In the genomic region with DNA sequence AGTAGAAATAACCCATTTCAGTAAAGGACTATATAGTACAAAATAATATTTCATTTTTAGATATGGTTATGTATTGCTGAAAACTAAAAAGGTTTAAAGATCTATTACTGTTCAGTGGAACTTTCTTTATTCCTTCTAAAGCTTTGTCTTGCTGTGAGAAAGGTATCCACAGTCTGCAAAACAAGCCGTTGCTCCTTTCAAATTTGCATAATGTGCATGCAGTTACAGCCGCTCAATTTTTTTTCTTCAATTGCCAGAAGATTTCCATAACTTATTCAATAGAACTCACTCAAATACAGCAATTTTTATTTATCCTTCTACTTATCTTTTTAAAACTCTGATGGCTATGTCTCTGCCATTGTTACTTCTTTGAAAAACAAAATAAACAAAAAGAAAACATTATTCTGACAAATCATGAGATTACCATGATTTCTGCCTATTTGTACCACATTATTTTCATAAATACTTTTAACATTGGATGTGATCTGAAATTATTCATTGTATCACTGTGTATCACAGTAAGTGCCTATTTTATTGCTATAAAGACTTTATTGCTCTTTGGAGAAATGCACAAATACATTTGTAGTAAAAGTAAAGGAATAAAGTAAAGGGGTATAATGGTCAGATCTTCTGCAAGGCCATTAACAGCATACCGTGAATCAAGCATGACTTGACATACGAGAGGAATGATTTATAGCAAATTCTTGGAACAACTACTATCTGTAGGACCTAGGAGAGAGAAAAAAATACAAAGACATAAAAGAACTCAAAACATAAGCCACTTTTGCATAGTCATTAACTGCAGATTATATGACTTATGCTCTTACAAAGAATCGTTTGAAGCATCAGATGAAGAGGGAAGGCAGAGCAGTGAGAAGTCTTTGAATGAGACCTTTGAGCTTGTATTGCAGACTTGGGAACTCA, we compare ENCODE assay signal across 1 cellular context.
A peak's percentile ranks its signal among the peaks of the same experiment; 100 is the strongest.
TF ChIP-seq lines count a peak whose summit lies in the region.

No MANE protein-coding gene starts in this region.

TF ChIP-seq in K562, 482 proteins besides CTCF, POLR2A, EP300 and RAD21 (continued from another document and continues in another):
- TF ChIP-seq CHD7 (IDR thresholded peaks at IDR 0.05; ENCODE audit: low read depth, low read length) (no peak), FOXJ2 (tag; IDR thresholded peaks at IDR 0.05) (no peak), HNRNPH1 (optimal IDR thresholded peaks at IDR 0.05; ENCODE audit: low read depth, low read length) (no peak), TRIM28 (IDR thresholded peaks at IDR 0.05) (peak; percentile 75; the same call in 1 of the 2 replicates), PHB (CRISPR knock-in tag; IDR thresholded peaks at IDR 0.05) (no peak), CGGBP1 (CRISPR knock-in tag; IDR thresholded peaks at IDR 0.05) (no peak), TSC22D4 (tag; IDR thresholded peaks at IDR 0.05) (no peak), ZNF282 (CRISPR knock-in tag; IDR thresholded peaks at IDR 0.05) (no peak), ZNF395 (CRISPR knock-in tag; IDR thresholded peaks at IDR 0.05) (no peak), TBP (optimal IDR thresholded peaks at IDR 0.05; ENCODE audit: low read depth, low read length) (peak; percentile 59), NCOA4 (IDR thresholded peaks at IDR 0.05; ENCODE audit: partially characterized antibody) (no peak), SP1 (CRISPR knock-in tag; IDR thresholded peaks at IDR 0.05) (no peak), ADNP (tag; IDR thresholded peaks at IDR 0.05) (no peak; the same call in 1 of the 2 replicates), TGIF2 (CRISPR knock-in tag; IDR thresholded peaks at IDR 0.05) (no peak), NR3C1 (CRISPR knock-in tag; IDR thresholded peaks at IDR 0.05) (no peak), FOSL1 (tag; conservative IDR thresholded peaks at IDR 0.05) (peak; percentile 66), BMI1 (IDR thresholded peaks at IDR 0.05; ENCODE audit: low read length) (no peak), GTF3C2 (IDR thresholded peaks at IDR 0.05; ENCODE audit: borderline replicate concordance, extremely low read depth, insufficient read length) (no peak), CBX3 (IDR thresholded peaks at IDR 0.05; ENCODE audit: borderline replicate concordance in 1 of 2, low read length in 2 of 2) (peak in 1 of 2 experiments; percentile 80; a peak in 1 of 3 replicates), ZNF165 (CRISPR knock-in tag; IDR thresholded peaks at IDR 0.05; ENCODE audit: borderline replicate concordance) (no peak), ZFP30 (CRISPR knock-in tag; IDR thresholded peaks at IDR 0.05; ENCODE audit: borderline replicate concordance) (no peak), SRSF9 (IDR thresholded peaks at IDR 0.05; ENCODE audit: borderline replicate concordance, low read depth, low read length) (no peak), TAF9B (IDR thresholded peaks at IDR 0.05; ENCODE audit: partially characterized antibody) (peak; percentile 83), TEAD1 (CRISPR knock-in tag; IDR thresholded peaks at IDR 0.05) (peak in 1 of 2 experiments; percentile 54; a peak in 1 of 4 replicates), NFATC3 (IDR thresholded peaks at IDR 0.05) (no peak), ZNF766 (CRISPR knock-in tag; conservative IDR thresholded peaks at IDR 0.05) (no peak; the same call in 1 of the 2 replicates)
- TF ChIP-seq, protein P1, sequence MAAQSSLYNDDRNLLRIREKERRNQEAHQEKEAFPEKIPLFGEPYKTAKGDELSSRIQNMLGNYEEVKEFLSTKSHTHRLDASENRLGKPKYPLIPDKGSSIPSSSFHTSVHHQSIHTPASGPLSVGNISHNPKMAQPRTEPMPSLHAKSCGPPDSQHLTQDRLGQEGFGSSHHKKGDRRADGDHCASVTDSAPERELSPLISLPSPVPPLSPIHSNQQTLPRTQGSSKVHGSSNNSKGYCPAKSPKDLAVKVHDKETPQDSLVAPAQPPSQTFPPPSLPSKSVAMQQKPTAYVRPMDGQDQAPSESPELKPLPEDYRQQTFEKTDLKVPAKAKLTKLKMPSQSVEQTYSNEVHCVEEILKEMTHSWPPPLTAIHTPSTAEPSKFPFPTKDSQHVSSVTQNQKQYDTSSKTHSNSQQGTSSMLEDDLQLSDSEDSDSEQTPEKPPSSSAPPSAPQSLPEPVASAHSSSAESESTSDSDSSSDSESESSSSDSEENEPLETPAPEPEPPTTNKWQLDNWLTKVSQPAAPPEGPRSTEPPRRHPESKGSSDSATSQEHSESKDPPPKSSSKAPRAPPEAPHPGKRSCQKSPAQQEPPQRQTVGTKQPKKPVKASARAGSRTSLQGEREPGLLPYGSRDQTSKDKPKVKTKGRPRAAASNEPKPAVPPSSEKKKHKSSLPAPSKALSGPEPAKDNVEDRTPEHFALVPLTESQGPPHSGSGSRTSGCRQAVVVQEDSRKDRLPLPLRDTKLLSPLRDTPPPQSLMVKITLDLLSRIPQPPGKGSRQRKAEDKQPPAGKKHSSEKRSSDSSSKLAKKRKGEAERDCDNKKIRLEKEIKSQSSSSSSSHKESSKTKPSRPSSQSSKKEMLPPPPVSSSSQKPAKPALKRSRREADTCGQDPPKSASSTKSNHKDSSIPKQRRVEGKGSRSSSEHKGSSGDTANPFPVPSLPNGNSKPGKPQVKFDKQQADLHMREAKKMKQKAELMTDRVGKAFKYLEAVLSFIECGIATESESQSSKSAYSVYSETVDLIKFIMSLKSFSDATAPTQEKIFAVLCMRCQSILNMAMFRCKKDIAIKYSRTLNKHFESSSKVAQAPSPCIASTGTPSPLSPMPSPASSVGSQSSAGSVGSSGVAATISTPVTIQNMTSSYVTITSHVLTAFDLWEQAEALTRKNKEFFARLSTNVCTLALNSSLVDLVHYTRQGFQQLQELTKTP (IDR thresholded peaks at IDR 0.05; ENCODE audit: low read depth in 1 of 2, partially characterized antibody in 2 of 2): peak; percentile 81 to 89
- TF ChIP-seq, protein P2, sequence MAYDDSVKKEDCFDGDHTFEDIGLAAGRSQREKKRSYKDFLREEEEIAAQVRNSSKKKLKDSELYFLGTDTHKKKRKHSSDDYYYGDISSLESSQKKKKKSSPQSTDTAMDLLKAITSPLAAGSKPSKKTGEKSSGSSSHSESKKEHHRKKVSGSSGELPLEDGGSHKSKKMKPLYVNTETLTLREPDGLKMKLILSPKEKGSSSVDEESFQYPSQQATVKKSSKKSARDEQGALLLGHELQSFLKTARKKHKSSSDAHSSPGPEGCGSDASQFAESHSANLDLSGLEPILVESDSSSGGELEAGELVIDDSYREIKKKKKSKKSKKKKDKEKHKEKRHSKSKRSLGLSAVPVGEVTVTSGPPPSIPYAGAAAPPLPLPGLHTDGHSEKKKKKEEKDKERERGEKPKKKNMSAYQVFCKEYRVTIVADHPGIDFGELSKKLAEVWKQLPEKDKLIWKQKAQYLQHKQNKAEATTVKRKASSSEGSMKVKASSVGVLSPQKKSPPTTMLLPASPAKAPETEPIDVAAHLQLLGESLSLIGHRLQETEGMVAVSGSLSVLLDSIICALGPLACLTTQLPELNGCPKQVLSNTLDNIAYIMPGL (CRISPR knock-in tag; IDR thresholded peaks at IDR 0.05): no peak
- TF ChIP-seq, protein P3, sequence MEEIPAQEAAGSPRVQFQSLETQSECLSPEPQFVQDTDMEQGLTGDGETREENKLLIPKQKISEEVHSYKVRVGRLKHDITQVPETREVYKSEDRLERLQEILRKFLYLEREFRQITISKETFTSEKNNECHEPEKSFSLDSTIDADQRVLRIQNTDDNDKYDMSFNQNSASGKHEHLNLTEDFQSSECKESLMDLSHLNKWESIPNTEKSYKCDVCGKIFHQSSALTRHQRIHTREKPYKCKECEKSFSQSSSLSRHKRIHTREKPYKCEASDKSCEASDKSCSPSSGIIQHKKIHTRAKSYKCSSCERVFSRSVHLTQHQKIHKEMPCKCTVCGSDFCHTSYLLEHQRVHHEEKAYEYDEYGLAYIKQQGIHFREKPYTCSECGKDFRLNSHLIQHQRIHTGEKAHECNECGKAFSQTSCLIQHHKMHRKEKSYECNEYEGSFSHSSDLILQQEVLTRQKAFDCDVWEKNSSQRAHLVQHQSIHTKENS (CRISPR knock-in tag; IDR thresholded peaks at IDR 0.05): no peak
